1 cellular context compared by ENCODE assay signal in the genomic region with DNA sequence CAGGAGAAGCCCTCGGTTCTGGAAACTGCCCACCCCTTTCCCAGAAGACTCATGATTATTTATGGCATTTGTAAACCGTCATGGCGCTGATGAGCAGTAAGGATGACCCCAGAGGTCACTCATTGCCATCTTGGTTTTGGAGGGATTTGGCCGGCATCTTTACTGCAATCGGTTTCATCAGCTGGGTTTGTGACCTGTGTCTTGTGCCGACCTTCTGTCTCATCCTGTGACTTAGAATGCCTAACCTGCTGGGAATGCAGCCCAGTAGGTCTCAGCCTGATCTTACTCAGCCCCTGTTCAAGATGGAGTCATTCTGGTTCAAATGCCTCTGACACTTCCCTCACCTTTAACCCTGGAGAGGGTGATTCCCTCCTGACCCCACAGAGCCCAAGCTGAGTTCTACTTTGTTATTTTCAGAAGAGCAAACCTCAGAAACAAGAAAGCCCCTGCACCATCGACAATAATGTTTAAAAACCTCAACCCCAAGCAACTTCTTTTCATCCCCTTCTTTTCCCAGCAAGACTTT.
TF ChIP-seq lines count a peak whose summit lies in the region.

No MANE protein-coding gene starts in this region.

TF ChIP-seq in K562, 482 proteins besides CTCF, POLR2A, EP300 and RAD21 (continued from another document and continues in another):
- TF ChIP-seq, protein P1, sequence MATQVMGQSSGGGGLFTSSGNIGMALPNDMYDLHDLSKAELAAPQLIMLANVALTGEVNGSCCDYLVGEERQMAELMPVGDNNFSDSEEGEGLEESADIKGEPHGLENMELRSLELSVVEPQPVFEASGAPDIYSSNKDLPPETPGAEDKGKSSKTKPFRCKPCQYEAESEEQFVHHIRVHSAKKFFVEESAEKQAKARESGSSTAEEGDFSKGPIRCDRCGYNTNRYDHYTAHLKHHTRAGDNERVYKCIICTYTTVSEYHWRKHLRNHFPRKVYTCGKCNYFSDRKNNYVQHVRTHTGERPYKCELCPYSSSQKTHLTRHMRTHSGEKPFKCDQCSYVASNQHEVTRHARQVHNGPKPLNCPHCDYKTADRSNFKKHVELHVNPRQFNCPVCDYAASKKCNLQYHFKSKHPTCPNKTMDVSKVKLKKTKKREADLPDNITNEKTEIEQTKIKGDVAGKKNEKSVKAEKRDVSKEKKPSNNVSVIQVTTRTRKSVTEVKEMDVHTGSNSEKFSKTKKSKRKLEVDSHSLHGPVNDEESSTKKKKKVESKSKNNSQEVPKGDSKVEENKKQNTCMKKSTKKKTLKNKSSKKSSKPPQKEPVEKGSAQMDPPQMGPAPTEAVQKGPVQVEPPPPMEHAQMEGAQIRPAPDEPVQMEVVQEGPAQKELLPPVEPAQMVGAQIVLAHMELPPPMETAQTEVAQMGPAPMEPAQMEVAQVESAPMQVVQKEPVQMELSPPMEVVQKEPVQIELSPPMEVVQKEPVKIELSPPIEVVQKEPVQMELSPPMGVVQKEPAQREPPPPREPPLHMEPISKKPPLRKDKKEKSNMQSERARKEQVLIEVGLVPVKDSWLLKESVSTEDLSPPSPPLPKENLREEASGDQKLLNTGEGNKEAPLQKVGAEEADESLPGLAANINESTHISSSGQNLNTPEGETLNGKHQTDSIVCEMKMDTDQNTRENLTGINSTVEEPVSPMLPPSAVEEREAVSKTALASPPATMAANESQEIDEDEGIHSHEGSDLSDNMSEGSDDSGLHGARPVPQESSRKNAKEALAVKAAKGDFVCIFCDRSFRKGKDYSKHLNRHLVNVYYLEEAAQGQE (CRISPR knock-in tag; IDR thresholded peaks at IDR 0.05; ENCODE audit: low read depth) = peak; percentile 83
- TF ChIP-seq SRSF1 (IDR thresholded peaks at IDR 0.05; ENCODE audit: low read depth, low read length) (no peak), ZNF766 (CRISPR knock-in tag; conservative IDR thresholded peaks at IDR 0.05) (peak; percentile 98), ETS2 (tag; IDR thresholded peaks at IDR 0.05; ENCODE audit: borderline replicate concordance, poor library complexity, severe bottlenecking) (peak; percentile 85), NBN (IDR thresholded peaks at IDR 0.05; ENCODE audit: low read depth) (0 out of 2 replicates have a peak, but pooled peaks have one; percentile 19), NFATC3 (IDR thresholded peaks at IDR 0.05) (no peak), NR2C2 (CRISPR knock-in tag; IDR thresholded peaks at IDR 0.05) (peak; percentile 79), NR2C2 (tag; IDR thresholded peaks at IDR 0.05) (peak; percentile 97), TEAD1 (CRISPR knock-in tag; IDR thresholded peaks at IDR 0.05) (peak in 1 of 2 experiments; percentile 95; a peak in 2 of 4 replicates)
- TF ChIP-seq, protein P2, sequence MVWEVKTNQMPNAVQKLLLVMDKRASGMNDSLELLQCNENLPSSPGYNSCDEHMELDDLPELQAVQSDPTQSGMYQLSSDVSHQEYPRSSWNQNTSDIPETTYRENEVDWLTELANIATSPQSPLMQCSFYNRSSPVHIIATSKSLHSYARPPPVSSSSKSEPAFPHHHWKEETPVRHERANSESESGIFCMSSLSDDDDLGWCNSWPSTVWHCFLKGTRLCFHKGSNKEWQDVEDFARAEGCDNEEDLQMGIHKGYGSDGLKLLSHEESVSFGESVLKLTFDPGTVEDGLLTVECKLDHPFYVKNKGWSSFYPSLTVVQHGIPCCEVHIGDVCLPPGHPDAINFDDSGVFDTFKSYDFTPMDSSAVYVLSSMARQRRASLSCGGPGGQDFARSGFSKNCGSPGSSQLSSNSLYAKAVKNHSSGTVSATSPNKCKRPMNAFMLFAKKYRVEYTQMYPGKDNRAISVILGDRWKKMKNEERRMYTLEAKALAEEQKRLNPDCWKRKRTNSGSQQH (CRISPR knock-in tag; IDR thresholded peaks at IDR 0.05) = peak; percentile 98
- TF ChIP-seq, protein P3, sequence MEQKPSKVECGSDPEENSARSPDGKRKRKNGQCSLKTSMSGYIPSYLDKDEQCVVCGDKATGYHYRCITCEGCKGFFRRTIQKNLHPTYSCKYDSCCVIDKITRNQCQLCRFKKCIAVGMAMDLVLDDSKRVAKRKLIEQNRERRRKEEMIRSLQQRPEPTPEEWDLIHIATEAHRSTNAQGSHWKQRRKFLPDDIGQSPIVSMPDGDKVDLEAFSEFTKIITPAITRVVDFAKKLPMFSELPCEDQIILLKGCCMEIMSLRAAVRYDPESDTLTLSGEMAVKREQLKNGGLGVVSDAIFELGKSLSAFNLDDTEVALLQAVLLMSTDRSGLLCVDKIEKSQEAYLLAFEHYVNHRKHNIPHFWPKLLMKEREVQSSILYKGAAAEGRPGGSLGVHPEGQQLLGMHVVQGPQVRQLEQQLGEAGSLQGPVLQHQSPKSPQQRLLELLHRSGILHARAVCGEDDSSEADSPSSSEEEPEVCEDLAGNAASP (IDR thresholded peaks at IDR 0.05) = no peak
- TF ChIP-seq, protein P4, sequence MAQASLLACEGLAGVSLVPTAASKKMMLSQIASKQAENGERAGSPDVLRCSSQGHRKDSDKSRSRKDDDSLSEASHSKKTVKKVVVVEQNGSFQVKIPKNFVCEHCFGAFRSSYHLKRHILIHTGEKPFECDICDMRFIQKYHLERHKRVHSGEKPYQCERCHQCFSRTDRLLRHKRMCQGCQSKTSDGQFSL (CRISPR knock-in tag; IDR thresholded peaks at IDR 0.05) = no peak
- TF ChIP-seq, protein P4 (tag; IDR thresholded peaks at IDR 0.05) = peak in 1 of 2 experiments; percentile 95; a peak in 2 of 4 replicates
- TF ChIP-seq, protein P5, sequence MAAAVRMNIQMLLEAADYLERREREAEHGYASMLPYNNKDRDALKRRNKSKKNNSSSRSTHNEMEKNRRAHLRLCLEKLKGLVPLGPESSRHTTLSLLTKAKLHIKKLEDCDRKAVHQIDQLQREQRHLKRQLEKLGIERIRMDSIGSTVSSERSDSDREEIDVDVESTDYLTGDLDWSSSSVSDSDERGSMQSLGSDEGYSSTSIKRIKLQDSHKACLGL (CRISPR knock-in tag; IDR thresholded peaks at IDR 0.05; ENCODE audit: borderline replicate concordance, poor library complexity, severe bottlenecking) = no peak
- TF ChIP-seq, protein P6, sequence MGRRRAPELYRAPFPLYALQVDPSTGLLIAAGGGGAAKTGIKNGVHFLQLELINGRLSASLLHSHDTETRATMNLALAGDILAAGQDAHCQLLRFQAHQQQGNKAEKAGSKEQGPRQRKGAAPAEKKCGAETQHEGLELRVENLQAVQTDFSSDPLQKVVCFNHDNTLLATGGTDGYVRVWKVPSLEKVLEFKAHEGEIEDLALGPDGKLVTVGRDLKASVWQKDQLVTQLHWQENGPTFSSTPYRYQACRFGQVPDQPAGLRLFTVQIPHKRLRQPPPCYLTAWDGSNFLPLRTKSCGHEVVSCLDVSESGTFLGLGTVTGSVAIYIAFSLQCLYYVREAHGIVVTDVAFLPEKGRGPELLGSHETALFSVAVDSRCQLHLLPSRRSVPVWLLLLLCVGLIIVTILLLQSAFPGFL (CRISPR knock-in tag; IDR thresholded peaks at IDR 0.05) = no peak
- TF ChIP-seq, protein P7, sequence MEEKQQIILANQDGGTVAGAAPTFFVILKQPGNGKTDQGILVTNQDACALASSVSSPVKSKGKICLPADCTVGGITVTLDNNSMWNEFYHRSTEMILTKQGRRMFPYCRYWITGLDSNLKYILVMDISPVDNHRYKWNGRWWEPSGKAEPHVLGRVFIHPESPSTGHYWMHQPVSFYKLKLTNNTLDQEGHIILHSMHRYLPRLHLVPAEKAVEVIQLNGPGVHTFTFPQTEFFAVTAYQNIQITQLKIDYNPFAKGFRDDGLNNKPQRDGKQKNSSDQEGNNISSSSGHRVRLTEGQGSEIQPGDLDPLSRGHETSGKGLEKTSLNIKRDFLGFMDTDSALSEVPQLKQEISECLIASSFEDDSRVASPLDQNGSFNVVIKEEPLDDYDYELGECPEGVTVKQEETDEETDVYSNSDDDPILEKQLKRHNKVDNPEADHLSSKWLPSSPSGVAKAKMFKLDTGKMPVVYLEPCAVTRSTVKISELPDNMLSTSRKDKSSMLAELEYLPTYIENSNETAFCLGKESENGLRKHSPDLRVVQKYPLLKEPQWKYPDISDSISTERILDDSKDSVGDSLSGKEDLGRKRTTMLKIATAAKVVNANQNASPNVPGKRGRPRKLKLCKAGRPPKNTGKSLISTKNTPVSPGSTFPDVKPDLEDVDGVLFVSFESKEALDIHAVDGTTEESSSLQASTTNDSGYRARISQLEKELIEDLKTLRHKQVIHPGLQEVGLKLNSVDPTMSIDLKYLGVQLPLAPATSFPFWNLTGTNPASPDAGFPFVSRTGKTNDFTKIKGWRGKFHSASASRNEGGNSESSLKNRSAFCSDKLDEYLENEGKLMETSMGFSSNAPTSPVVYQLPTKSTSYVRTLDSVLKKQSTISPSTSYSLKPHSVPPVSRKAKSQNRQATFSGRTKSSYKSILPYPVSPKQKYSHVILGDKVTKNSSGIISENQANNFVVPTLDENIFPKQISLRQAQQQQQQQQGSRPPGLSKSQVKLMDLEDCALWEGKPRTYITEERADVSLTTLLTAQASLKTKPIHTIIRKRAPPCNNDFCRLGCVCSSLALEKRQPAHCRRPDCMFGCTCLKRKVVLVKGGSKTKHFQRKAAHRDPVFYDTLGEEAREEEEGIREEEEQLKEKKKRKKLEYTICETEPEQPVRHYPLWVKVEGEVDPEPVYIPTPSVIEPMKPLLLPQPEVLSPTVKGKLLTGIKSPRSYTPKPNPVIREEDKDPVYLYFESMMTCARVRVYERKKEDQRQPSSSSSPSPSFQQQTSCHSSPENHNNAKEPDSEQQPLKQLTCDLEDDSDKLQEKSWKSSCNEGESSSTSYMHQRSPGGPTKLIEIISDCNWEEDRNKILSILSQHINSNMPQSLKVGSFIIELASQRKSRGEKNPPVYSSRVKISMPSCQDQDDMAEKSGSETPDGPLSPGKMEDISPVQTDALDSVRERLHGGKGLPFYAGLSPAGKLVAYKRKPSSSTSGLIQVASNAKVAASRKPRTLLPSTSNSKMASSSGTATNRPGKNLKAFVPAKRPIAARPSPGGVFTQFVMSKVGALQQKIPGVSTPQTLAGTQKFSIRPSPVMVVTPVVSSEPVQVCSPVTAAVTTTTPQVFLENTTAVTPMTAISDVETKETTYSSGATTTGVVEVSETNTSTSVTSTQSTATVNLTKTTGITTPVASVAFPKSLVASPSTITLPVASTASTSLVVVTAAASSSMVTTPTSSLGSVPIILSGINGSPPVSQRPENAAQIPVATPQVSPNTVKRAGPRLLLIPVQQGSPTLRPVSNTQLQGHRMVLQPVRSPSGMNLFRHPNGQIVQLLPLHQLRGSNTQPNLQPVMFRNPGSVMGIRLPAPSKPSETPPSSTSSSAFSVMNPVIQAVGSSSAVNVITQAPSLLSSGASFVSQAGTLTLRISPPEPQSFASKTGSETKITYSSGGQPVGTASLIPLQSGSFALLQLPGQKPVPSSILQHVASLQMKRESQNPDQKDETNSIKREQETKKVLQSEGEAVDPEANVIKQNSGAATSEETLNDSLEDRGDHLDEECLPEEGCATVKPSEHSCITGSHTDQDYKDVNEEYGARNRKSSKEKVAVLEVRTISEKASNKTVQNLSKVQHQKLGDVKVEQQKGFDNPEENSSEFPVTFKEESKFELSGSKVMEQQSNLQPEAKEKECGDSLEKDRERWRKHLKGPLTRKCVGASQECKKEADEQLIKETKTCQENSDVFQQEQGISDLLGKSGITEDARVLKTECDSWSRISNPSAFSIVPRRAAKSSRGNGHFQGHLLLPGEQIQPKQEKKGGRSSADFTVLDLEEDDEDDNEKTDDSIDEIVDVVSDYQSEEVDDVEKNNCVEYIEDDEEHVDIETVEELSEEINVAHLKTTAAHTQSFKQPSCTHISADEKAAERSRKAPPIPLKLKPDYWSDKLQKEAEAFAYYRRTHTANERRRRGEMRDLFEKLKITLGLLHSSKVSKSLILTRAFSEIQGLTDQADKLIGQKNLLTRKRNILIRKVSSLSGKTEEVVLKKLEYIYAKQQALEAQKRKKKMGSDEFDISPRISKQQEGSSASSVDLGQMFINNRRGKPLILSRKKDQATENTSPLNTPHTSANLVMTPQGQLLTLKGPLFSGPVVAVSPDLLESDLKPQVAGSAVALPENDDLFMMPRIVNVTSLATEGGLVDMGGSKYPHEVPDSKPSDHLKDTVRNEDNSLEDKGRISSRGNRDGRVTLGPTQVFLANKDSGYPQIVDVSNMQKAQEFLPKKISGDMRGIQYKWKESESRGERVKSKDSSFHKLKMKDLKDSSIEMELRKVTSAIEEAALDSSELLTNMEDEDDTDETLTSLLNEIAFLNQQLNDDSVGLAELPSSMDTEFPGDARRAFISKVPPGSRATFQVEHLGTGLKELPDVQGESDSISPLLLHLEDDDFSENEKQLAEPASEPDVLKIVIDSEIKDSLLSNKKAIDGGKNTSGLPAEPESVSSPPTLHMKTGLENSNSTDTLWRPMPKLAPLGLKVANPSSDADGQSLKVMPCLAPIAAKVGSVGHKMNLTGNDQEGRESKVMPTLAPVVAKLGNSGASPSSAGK (IDR thresholded peaks at IDR 0.05) = peak; percentile 40; the same call in 1 of the 2 replicates
- TF ChIP-seq, protein P8, sequence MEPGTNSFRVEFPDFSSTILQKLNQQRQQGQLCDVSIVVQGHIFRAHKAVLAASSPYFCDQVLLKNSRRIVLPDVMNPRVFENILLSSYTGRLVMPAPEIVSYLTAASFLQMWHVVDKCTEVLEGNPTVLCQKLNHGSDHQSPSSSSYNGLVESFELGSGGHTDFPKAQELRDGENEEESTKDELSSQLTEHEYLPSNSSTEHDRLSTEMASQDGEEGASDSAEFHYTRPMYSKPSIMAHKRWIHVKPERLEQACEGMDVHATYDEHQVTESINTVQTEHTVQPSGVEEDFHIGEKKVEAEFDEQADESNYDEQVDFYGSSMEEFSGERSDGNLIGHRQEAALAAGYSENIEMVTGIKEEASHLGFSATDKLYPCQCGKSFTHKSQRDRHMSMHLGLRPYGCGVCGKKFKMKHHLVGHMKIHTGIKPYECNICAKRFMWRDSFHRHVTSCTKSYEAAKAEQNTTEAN (CRISPR knock-in tag; IDR thresholded peaks at IDR 0.05) = no peak
- TF ChIP-seq, protein P9, sequence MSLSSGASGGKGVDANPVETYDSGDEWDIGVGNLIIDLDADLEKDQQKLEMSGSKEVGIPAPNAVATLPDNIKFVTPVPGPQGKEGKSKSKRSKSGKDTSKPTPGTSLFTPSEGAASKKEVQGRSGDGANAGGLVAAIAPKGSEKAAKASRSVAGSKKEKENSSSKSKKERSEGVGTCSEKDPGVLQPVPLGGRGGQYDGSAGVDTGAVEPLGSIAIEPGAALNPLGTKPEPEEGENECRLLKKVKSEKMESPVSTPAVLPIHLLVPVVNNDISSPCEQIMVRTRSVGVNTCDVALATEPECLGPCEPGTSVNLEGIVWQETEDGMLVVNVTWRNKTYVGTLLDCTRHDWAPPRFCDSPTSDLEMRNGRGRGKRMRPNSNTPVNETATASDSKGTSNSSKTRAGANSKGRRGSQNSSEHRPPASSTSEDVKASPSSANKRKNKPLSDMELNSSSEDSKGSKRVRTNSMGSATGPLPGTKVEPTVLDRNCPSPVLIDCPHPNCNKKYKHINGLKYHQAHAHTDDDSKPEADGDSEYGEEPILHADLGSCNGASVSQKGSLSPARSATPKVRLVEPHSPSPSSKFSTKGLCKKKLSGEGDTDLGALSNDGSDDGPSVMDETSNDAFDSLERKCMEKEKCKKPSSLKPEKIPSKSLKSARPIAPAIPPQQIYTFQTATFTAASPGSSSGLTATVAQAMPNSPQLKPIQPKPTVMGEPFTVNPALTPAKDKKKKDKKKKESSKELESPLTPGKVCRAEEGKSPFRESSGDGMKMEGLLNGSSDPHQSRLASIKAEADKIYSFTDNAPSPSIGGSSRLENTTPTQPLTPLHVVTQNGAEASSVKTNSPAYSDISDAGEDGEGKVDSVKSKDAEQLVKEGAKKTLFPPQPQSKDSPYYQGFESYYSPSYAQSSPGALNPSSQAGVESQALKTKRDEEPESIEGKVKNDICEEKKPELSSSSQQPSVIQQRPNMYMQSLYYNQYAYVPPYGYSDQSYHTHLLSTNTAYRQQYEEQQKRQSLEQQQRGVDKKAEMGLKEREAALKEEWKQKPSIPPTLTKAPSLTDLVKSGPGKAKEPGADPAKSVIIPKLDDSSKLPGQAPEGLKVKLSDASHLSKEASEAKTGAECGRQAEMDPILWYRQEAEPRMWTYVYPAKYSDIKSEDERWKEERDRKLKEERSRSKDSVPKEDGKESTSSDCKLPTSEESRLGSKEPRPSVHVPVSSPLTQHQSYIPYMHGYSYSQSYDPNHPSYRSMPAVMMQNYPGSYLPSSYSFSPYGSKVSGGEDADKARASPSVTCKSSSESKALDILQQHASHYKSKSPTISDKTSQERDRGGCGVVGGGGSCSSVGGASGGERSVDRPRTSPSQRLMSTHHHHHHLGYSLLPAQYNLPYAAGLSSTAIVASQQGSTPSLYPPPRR (CRISPR knock-in tag; IDR thresholded peaks at IDR 0.05; ENCODE audit: borderline replicate concordance) = no peak
